Comparison of ENCODE assay signal across 18 cellular contexts in genomic region chr4:176970853-176971252, GRCh38.
DNase-seq lines count a peak whose midpoint lies in the region; ATAC-seq, FAIRE-seq and TF ChIP-seq lines count a peak whose summit lies in the region.
"Had no signal": no experiment of that assay in that cellular context is flagged by ENCODE, and none has a peak within 500 bp of the region (broad histone marks: within the 10 kb centered on the region; RNA-seq: fewer than 3 reads in every experiment).

No MANE protein-coding gene starts in this region.

- CTCF ChIA-PET in H1 (lab: Charles Lee; ENCODE audit: partially characterized antibody), result no interaction called here

- no peak for FAIRE-seq in H1 (lab: Jason Lieb, UNC)
- FAIRE-seq: GM12878, GM19239, HepG2 had no signal

- no peak overlapping the region for H4K5ac ChIP-seq in H1 (ENCODE audit: insufficient read length, low read depth, low read length)

- no peak overlapping the region for H2AK5ac ChIP-seq in H1 (ENCODE audit: low read depth, low read length)

- H2BK12ac ChIP-seq in H1 (ENCODE audit: low read depth, low read length), result no peak overlapping the region

- no peak overlapping the region for H3K14ac ChIP-seq in H1 (ENCODE audit: insufficient read length)

- no peak overlapping the region for H2BK20ac ChIP-seq in H1 (ENCODE audit: low read length)

- POLR2A ChIA-PET in H1 (lab: Charles Lee; ENCODE audit: partially characterized antibody), result no interaction called here

- H3K23ac ChIP-seq in H1 (ENCODE audit: insufficient read length), result no peak overlapping the region

- no peak overlapping the region for H4K8ac ChIP-seq in H1 (ENCODE audit: extremely low read depth, insufficient read depth, low read length)

- H3K4me3 ChIP-seq in left ventricle myocardium inferior (no peak overlapping the region), H1 (ENCODE audit: extremely low read depth in 1 of 4, insufficient read depth in 2 of 4, low read depth in 3 of 4, low read length in 4 of 4) (no peak overlapping the region), right cardiac atrium (ENCODE audit: low read length) (no peak overlapping the region), aorta (ENCODE audit: low read length in 2 of 2) (no peak overlapping the region)
- H3K4me3 ChIP-seq: BLaER1 treated with 17β-estradiol and CSF1 and Interleukin-3, amounts not matched to agents 10 nM and 100 nM; GM12878; HAP-1 had no signal

- peaks cover 7% of the 10 kb centered on the region for H3K9me3 ChIP-seq in left ventricle myocardium inferior (replicated peaks)
- no peaks in the 10 kb centered on the region for H3K9me3 ChIP-seq in H1 (ENCODE audit: insufficient read depth in 2 of 2, low read depth in 1 of 2, low read length in 1 of 2)
- no peaks in the 10 kb centered on the region for H3K9me3 ChIP-seq in right cardiac atrium (ENCODE audit: control insufficient read depth, low read length)
- peaks cover 2% of the 10 kb centered on the region for H3K9me3 ChIP-seq in aorta (ENCODE audit: control insufficient read depth, low read length)
- H3K9me3 ChIP-seq: BLaER1 treated with 17β-estradiol and CSF1 and Interleukin-3, amounts not matched to agents 10 nM and 100 nM; HAP-1 had no signal

- H3K9ac ChIP-seq in H1 (replicated peaks in 1 of 4; ENCODE audit: extremely low read depth in 1 of 4, low read depth in 3 of 4, low read length in 3 of 4), result no peak overlapping the region
- H3K9ac ChIP-seq: BLaER1 treated with 17β-estradiol and CSF1 and Interleukin-3, amounts not matched to agents 10 nM and 100 nM had no signal

- TF ChIP-seq EP300 in H1 (IDR thresholded peaks at IDR 0.05; ENCODE audit: borderline replicate concordance in 1 of 2, low read depth in 2 of 2, low read length in 2 of 2), result no peak

- no peaks in the 10 kb centered on the region for H3K23me2 ChIP-seq in H1 (ENCODE audit: low read depth, low read length)

- 0 out of 2 replicates have a peak overlapping the region, but pooled peaks have one; percentile 8 for H2AFZ ChIP-seq in H1 (ENCODE audit: low read length)

- ATAC-seq in left cardiac atrium, result peak; percentile 84 to 86
- peak; percentile 89 to 96 for ATAC-seq in right cardiac atrium
- ATAC-seq in aorta (ENCODE audit: low FRiP score), result peak; percentile 51
- ATAC-seq in HG03521 (IDR thresholded peaks at IDR 0.05; ENCODE audit: unreplicated experiment), result no peak
- ATAC-seq: CD8-positive, alpha-beta T cell; GM12878; HepG2 had no signal

- H2BK120ac ChIP-seq in H1 (replicated peaks; ENCODE audit: low read depth, low read length), result no peak overlapping the region

- no peak overlapping the region for H4K91ac ChIP-seq in H1 (replicated peaks; ENCODE audit: insufficient read length, low read length)

- H3K36me3 ChIP-seq in left ventricle myocardium inferior, result no peaks in the 10 kb centered on the region
- no peaks in the 10 kb centered on the region for H3K36me3 ChIP-seq in H1 (ENCODE audit: control insufficient read depth in 2 of 4, insufficient read depth in 4 of 4, low read length in 3 of 4)
- no peaks in the 10 kb centered on the region for H3K36me3 ChIP-seq in aorta (ENCODE audit: control insufficient read depth in 1 of 2, insufficient read depth in 2 of 2, low read length in 1 of 2)
- H3K36me3 ChIP-seq: BLaER1 treated with 17β-estradiol and CSF1 and Interleukin-3, amounts not matched to agents 10 nM and 100 nM; HAP-1 had no signal

- no peak overlapping the region for H2BK15ac ChIP-seq in H1 (ENCODE audit: low read length)

- no peaks in the 10 kb centered on the region for H4K20me1 ChIP-seq in H1 (replicated peaks in 1 of 2; ENCODE audit: control insufficient read depth in 1 of 2, insufficient read depth in 2 of 2, low read length in 2 of 2)
- H4K20me1 ChIP-seq: BLaER1 treated with 17β-estradiol and CSF1 and Interleukin-3, amounts not matched to agents 10 nM and 100 nM had no signal

- TF ChIP-seq CTCF in left ventricle myocardium inferior (IDR thresholded peaks at IDR 0.05; ENCODE audit: borderline replicate concordance) (no peak), H1 (IDR thresholded peaks at IDR 0.05; ENCODE audit: control extremely low read depth in 1 of 3, insufficient read depth in 1 of 3, low read depth in 1 of 3, low read length in 3 of 3) (no peak)

- no peak for TF ChIP-seq RAD21 in H1 (IDR thresholded peaks at IDR 0.05 in 1 of 2, conservative IDR thresholded peaks at IDR 0.05 in 1 of 2; ENCODE audit: low read depth in 2 of 2, low read length in 2 of 2)

- no peak overlapping the region for H3K4me2 ChIP-seq in H1 (ENCODE audit: insufficient read depth in 1 of 2, low read depth in 2 of 2, low read length in 2 of 2)
- H3K4me2 ChIP-seq: BLaER1 treated with 17β-estradiol and CSF1 and Interleukin-3, amounts not matched to agents 10 nM and 100 nM had no signal

- no peak overlapping the region for H3K4ac ChIP-seq in H1 (replicated peaks; ENCODE audit: insufficient read length, low read depth, low read length)

- TF ChIP-seq POLR2A in H1 (IDR thresholded peaks at IDR 0.05; ENCODE audit: control extremely low read depth in 1 of 2, low read depth in 2 of 2, low read length in 2 of 2), result no peak

- H2BK5ac ChIP-seq in H1 (ENCODE audit: low read depth, low read length), result no peak overlapping the region

- DNase-seq in left cardiac atrium (no peak), left ventricle myocardium inferior (no peak), H1 (ENCODE audit: low read depth in 1 of 2, low spot score in 2 of 2) (no peak), right cardiac atrium (no peak), aorta (no peak), NK-92 (lab: John Stamatoyannopoulos, UW; ENCODE audit: unreplicated experiment) (no peak), posterior vena cava (ENCODE audit: low spot score) (no peak)
- DNase-seq: Calu3; CD8-positive, alpha-beta T cell; DMS53; DND-41; EL had no signal

- no peaks in the 10 kb centered on the region for H3K79me2 ChIP-seq in H1 (ENCODE audit: control insufficient read depth in 1 of 2, insufficient read depth in 2 of 2, low read length in 2 of 2)

- no peak overlapping the region for H3K56ac ChIP-seq in H1 (replicated peaks; ENCODE audit: insufficient read length, low read depth, low read length)

- H3K27ac ChIP-seq in left ventricle myocardium inferior (replicated peaks), result no peak overlapping the region
- no peak overlapping the region for H3K27ac ChIP-seq in H1 (ENCODE audit: low read depth, low read length)
- no peak overlapping the region for H3K27ac ChIP-seq in right cardiac atrium (ENCODE audit: low read length)
- no peak overlapping the region for H3K27ac ChIP-seq in aorta (ENCODE audit: low read depth in 1 of 2, low read length in 2 of 2)
- H3K27ac ChIP-seq: BLaER1 treated with 17β-estradiol and CSF1 and Interleukin-3, amounts not matched to agents 10 nM and 100 nM had no signal

- intact Hi-C loops in left cardiac atrium (cut with DNase I) (no loop called here), left ventricle myocardium inferior (cut with micrococcal nuclease) (no loop called here), right cardiac atrium (cut with DNase I) (no loop called here), aorta (cut with DNase I) (no loop called here), posterior vena cava (cut with DNase I) (no loop called here)

- H3K79me1 ChIP-seq in H1 (ENCODE audit: low read depth, low read length), result no peaks in the 10 kb centered on the region

- WGBS in H1 (ENCODE audit: extremely low coverage in 1 of 2, insufficient coverage in 1 of 2, insufficient read length in 1 of 2, insufficient replicate concordance in 2 of 2, low coverage in 1 of 2, low lambda C conversion rate in 2 of 2, missing lambda C conversion rate in 1 of 2), 2 experiments, result 88% methylated on average over 4 of the region's 4 CpGs; no CpG with 5 or more reads in 1 of the 2 experiments
- WGBS in right cardiac atrium, result 59% methylated on average over 4 of the region's 4 CpGs
- WGBS in aorta, 2 donors, result 61 to 65% methylated on average over 4 of the region's 4 CpGs

- no peaks in the 10 kb centered on the region for H3K4me1 ChIP-seq in left ventricle myocardium inferior
- no peaks in the 10 kb centered on the region for H3K4me1 ChIP-seq in H1 (replicated peaks in 1 of 4; ENCODE audit: control insufficient read depth in 3 of 4, insufficient read depth in 4 of 4, low read length in 3 of 4)
- H3K4me1 ChIP-seq in right cardiac atrium (ENCODE audit: control insufficient read depth, insufficient read depth, low read length), result peaks cover 3% of the 10 kb centered on the region
- H3K4me1 ChIP-seq in aorta (ENCODE audit: control insufficient read depth in 1 of 2, insufficient read depth in 2 of 2, low read length in 2 of 2), result no peaks in the 10 kb centered on the region
- H3K4me1 ChIP-seq: BLaER1 treated with 17β-estradiol and CSF1 and Interleukin-3, amounts not matched to agents 10 nM and 100 nM had no signal

- H3K18ac ChIP-seq in H1 (ENCODE audit: extremely low read depth, low read length), result no peak overlapping the region

- H3K27me3 ChIP-seq in left ventricle myocardium inferior (ENCODE audit: low read depth) (no peaks in the 10 kb centered on the region), H1 (replicated peaks in 1 of 4; ENCODE audit: control insufficient read depth in 3 of 4, extremely low read depth in 1 of 4, insufficient read depth in 3 of 4, low read length in 3 of 4) (no peaks in the 10 kb centered on the region), right cardiac atrium (ENCODE audit: control insufficient read depth, insufficient read depth) (no peaks in the 10 kb centered on the region), aorta (ENCODE audit: control insufficient read depth in 1 of 2, insufficient read depth in 2 of 2, low read length in 1 of 2) (no peaks in the 10 kb centered on the region)
- H3K27me3 ChIP-seq: BLaER1 treated with 17β-estradiol and CSF1 and Interleukin-3, amounts not matched to agents 10 nM and 100 nM had no signal

TF ChIP-seq in H1, 55 proteins besides CTCF, POLR2A, EP300 and RAD21 (continues in another document):
- TF ChIP-seq SAP30 (IDR thresholded peaks at IDR 0.05; ENCODE audit: insufficient read depth, insufficient replicate concordance, low read length), result no peak
- TF ChIP-seq CHD1 (IDR thresholded peaks at IDR 0.05; ENCODE audit: low read depth, low read length), result no peak
- TF ChIP-seq NANOG (IDR thresholded peaks at IDR 0.05; ENCODE audit: insufficient read depth, low read depth, low read length, poor library complexity, severe bottlenecking), result no peak
